10 cellular contexts compared by ENCODE assay signal in the genomic region with DNA sequence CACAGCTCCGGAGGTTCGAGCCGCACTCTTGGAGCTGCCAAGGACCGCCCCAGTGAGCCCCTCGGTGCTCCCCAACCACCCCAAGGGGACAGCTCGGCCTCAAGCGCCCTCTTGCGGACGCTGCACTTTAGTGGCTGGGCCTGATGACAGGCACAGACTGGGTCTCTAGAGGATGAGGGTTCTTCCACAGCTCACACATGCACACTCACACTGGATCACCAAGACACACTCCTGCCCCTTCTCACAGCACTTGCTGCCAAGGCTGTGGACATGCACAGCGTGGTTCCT. TPM values are rescaled to one million over a fixed set of nuclear protein-coding genes. Genes with fewer than 3 reads are reported as not detected.
A peak's percentile ranks its signal among the peaks of the same experiment; 100 is the strongest.
DNase-seq lines count a peak whose midpoint lies in the region; ATAC-seq and TF ChIP-seq lines count a peak whose summit lies in the region.
"Had no signal": no experiment of that assay in that cellular context is flagged by ENCODE, and none has a peak within 500 bp of the region (broad histone marks: within the 10 kb centered on the region; RNA-seq: fewer than 3 reads in every experiment).

No MANE protein-coding gene starts in this region.

- intact Hi-C loops in mucosa of descending colon (cut with DNase I, micrococcal nuclease) = no loop called here

- H3K9me3 ChIP-seq in mucosa of descending colon = no peaks in the 10 kb centered on the region

- TF ChIP-seq CTCF in astrocyte of the cerebellum (IDR thresholded peaks at IDR 0.05; ENCODE audit: low read depth, low read length, missing control alignments) (peak; percentile 46), mucosa of descending colon (IDR thresholded peaks at IDR 0.05) (no peak)

- in situ Hi-C loops in astrocyte of the cerebellum (cut with HindIII; ENCODE audit: low sequenced_read_pairs) = no loop called here

- H3K4me3 ChIP-seq in astrocyte of the cerebellum (ENCODE audit: low read depth, low read length) (no peak overlapping the region), mucosa of descending colon (no peak overlapping the region)

- DNase-seq in NCI-H2227 (lab: John Stamatoyannopoulos, UW; ENCODE audit: unreplicated experiment) = peak; percentile 38
- no peak for DNase-seq in NCI-H2227 treated with DMSO at 0.1 percent for 48 hours (lab: John Stamatoyannopoulos, UW)
- peak; percentile 20 for DNase-seq in M059J (ENCODE audit: low read depth)
- no peak for DNase-seq in astrocyte of the cerebellum (ENCODE audit: low read depth)
- DNase-seq in mucosa of descending colon = peak in 2 of 3 donors; percentile 43
- no peak for DNase-seq in activated effector memory CD4-positive, alpha-beta T cell treated with anti-CD3 and anti-CD28 coated beads, Interleukin-2, amount 50 U/mL, for 16 hours
- no peak for DNase-seq in NCI-H345 treated with DMSO at 0.1 percent for 48 hours (lab: John Stamatoyannopoulos, UW; ENCODE audit: unreplicated experiment)
- DNase-seq in NCI-H1092 (lab: John Stamatoyannopoulos, UW) = no peak
- DNase-seq: activated B cell treated with CpG ODN at 0.5 μM for 24 hours had no signal

- ATAC-seq in mucosa of descending colon = no peak
- ATAC-seq: CD8-positive, alpha-beta T cell had no signal

- H3K36me3 ChIP-seq in mucosa of descending colon (ENCODE audit: low read depth) = no peaks in the 10 kb centered on the region

- H3K4me1 ChIP-seq in mucosa of descending colon (ENCODE audit: low read depth) = peaks cover 7% of the 10 kb centered on the region

RNA-seq across cellular contexts. Expression of a gene that starts 2.1 kb away (rescaled TPM):
- total RNA-seq in M059J (2014; rRNA removed; shearing (Covaris generic)) = 0.15 TPM in 1 of 2 replicates, not detected in the other
- total RNA-seq in mucosa of descending colon = 10 to 100 TPM in 1 of 3 donors, 1 to 10 TPM in 1, under 1 TPM in 1; 0.84 to 13.5 (median 1.6) TPM
- total RNA-seq: activated B cell treated with CpG ODN at 0.5 μM for 24 hours; CD8-positive, alpha-beta T cell had no signal

RNA-seq across cellular contexts. Expression of a gene that starts 59.3 kb away (rescaled TPM):
- 2.0 and 4.5 TPM in 2 replicates for total RNA-seq in M059J (2014; rRNA removed; shearing (Covaris generic))
- total RNA-seq in mucosa of descending colon = 10 to 100 TPM in 1 of 3 donors, 1 to 10 TPM in 2; 3.9 to 20.1 (median 7.4) TPM

Comparison
In these comparisons a context has a peak if more than half of its experiments do, and no peak if none do; other contexts are left out.
1. DNase-seq: peak in NCI-H2227 (single experiment), M059J (single experiment) and mucosa of descending colon (2 of 3); none in NCI-H2227 treated with DMSO at 0.1 percent for 48 hours (single experiment), astrocyte of the cerebellum (single experiment), activated effector memory CD4-positive, alpha-beta T cell treated with anti-CD3 and anti-CD28 coated beads, Interleukin-2, amount 50 U/mL, for 16 hours (single experiment), NCI-H345 treated with DMSO at 0.1 percent for 48 hours (single experiment) and NCI-H1092 (single experiment).